34 cellular contexts compared by ENCODE assay signal in the genomic region with DNA sequence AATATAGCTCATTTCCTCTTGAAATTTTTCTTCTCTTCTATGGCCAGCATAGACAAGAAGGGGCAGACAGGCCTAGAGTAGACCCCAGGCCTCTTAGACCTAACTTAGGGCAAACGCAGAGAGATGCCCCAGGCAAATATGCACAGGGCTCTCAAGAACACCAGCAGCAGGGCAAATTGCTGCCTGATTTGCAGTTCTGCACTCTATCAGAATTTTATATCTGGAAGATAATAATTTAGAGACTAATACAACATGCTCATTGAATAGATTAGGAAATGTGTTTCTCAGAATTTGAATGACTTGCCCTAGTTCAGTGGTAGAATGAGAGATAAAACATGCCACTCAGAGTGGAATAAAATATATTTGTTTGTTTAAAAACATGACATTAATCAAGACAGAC.
"Had no signal": no experiment of that assay in that cellular context is flagged by ENCODE, and none has a peak within 500 bp of the region (broad histone marks: within the 10 kb centered on the region; RNA-seq: fewer than 3 reads in every experiment).

No MANE protein-coding gene starts in this region.

- H3K27ac Mint-ChIP-seq: activated B cell treated with CpG ODN at 0.5 μM for 24 hours; activated CD4-positive, alpha-beta memory T cell treated with anti-CD3 and anti-CD28 coated beads for 36 hours; activated CD4-positive, alpha-beta T cell treated with anti-CD3 and anti-CD28 coated beads, Interleukin-2, amount 10 ng/mL, durations not matched to agents 24 days and 14 days; activated CD8-positive, alpha-beta memory T cell treated with anti-CD3 and anti-CD28 coated beads, Interleukin-2, amount 10 ng/mL, durations not matched to agents 7 days and 5 days; activated CD8-positive, alpha-beta T cell treated with anti-CD3 and anti-CD28 coated beads, Interleukin-2, amount 10 ng/mL, durations not matched to agents 7 days and 5 days; activated naive CD4-positive, alpha-beta T cell treated with anti-CD3 and anti-CD28 coated beads, Interleukin-2, amount 10 ng/mL, durations not matched to agents 7 days and 5 days; activated naive CD4-positive, alpha-beta T cell treated with anti-CD3 and anti-CD28 coated beads, Interleukin-2, amount 50 U/mL, for 24 hours; activated naive CD8-positive, alpha-beta T cell; activated naive CD8-positive, alpha-beta T cell treated with anti-CD3 and anti-CD28 coated beads, Interleukin-2, amount 10 ng/mL, durations not matched to agents 7 days and 5 days; activated T-cell treated with anti-CD3 and anti-CD28 coated beads, Interleukin-2, amount 50 U/mL, for 24 hours; activated T-helper 2 cell treated with anti-CD3 and anti-CD28 coated beads, Interferon-gamma antibody, Interleukin-2, Interleukin-4, amounts not matched to agents 10 μg/mL and 5 μg/mL and 100 μg/mL, durations not matched to agents 14 hours and 24 hours and 36 hours; T-helper 1 cell treated with Interleukin-12 subunit alpha and Interleukin-12 subunit beta and Interleukin-4 antibody, amounts not matched to agents 30 μg/mL and 1 μg/mL, for 36 hours; T-helper 2 cell treated with Interferon-gamma antibody and Interleukin-4, amounts not matched to agents 5 μg/mL and 100 μg/mL, for 36 hours had no signal

- H3K27ac ChIP-seq: adrenal gland, body of pancreas, brain microvascular endothelial cell, breast epithelium, VCaP had no signal

- DNase-seq: activated B cell treated with CpG ODN at 0.5 μM for 24 hours; activated CD4-positive, alpha-beta memory T cell treated with anti-CD3 and anti-CD28 coated beads for 36 hours; activated CD4-positive, alpha-beta T cell treated with anti-CD3 and anti-CD28 coated beads for 4 hours; activated CD4-positive, alpha-beta T cell treated with anti-CD3 and anti-CD28 coated beads, Interleukin-2, amount 10 ng/mL, durations not matched to agents 24 days and 14 days; activated CD4-positive, alpha-beta T cell treated with anti-CD3 and anti-CD28 coated beads, Interleukin-2, amount 50 U/mL, for 1 hour; activated CD4-positive, alpha-beta T cell treated with anti-CD3 and anti-CD28 coated beads, Interleukin-2, amount 50 U/mL, for 4 hours; activated CD4-positive, CD25-positive, alpha-beta regulatory T cell treated with anti-CD3 and anti-CD28 coated beads, Interleukin-2, amount 50 U/mL, for 72 hours; activated CD8-positive, alpha-beta memory T cell treated with anti-CD3 and anti-CD28 coated beads for 24 hours; activated CD8-positive, alpha-beta memory T cell treated with anti-CD3 and anti-CD28 coated beads, Interleukin-2, amount 10 ng/mL, durations not matched to agents 7 days and 5 days; activated CD8-positive, alpha-beta memory T cell treated with anti-CD3 and anti-CD28 coated beads, Interleukin-2, amount 50 U/mL, for 48 hours; activated CD8-positive, alpha-beta T cell treated with anti-CD3 and anti-CD28 coated beads, Interleukin-2, amount 10 ng/mL, durations not matched to agents 7 days and 5 days; activated effector memory CD4-positive, alpha-beta T cell treated with Interleukin-2 at 50 U/mL for 16 hours; activated gamma-delta T cell; activated naive CD4-positive, alpha-beta T cell treated with anti-CD3 and anti-CD28 coated beads, Interleukin-2, amount 10 ng/mL, durations not matched to agents 7 days and 5 days; activated naive CD4-positive, alpha-beta T cell treated with Interleukin-2 at 50 U/mL for 16 hours; activated naive CD8-positive, alpha-beta T cell treated with anti-CD3 and anti-CD28 coated beads, Interleukin-2, amount 10 ng/mL, durations not matched to agents 7 days and 5 days; activated T-cell treated with anti-CD3 and anti-CD28 coated beads, Interleukin-2, amount 50 U/mL, for 24 hours; activated T-cell treated with anti-CD3 and anti-CD28 coated beads, Interleukin-2, amount 50 U/mL, for 48 hours; adrenal gland; amniotic stem cell; aorta; body of pancreas; brain microvascular endothelial cell; central memory CD4-positive, alpha-beta T cell; T-helper 1 cell; T-helper 2 cell; T-helper 9 cell had no signal

- H3K27me3 ChIP-seq: adrenal gland, body of pancreas, brain microvascular endothelial cell, breast epithelium had no signal

- H3K36me3 ChIP-seq: adrenal gland, brain microvascular endothelial cell, breast epithelium had no signal

- H3K4me1 ChIP-seq: adrenal gland, body of pancreas, breast epithelium had no signal

- H3K4me3 Mint-ChIP-seq: activated B cell treated with CpG ODN at 0.5 μM for 24 hours; activated CD4-positive, alpha-beta memory T cell treated with anti-CD3 and anti-CD28 coated beads for 36 hours; activated CD4-positive, alpha-beta T cell treated with anti-CD3 and anti-CD28 coated beads, Interleukin-2, amount 10 ng/mL, durations not matched to agents 24 days and 14 days; activated CD8-positive, alpha-beta memory T cell treated with anti-CD3 and anti-CD28 coated beads, Interleukin-2, amount 10 ng/mL, durations not matched to agents 7 days and 5 days; activated CD8-positive, alpha-beta T cell treated with anti-CD3 and anti-CD28 coated beads, Interleukin-2, amount 10 ng/mL, durations not matched to agents 7 days and 5 days; activated naive CD4-positive, alpha-beta T cell treated with anti-CD3 and anti-CD28 coated beads, Interleukin-2, amount 10 ng/mL, durations not matched to agents 7 days and 5 days; activated naive CD4-positive, alpha-beta T cell treated with anti-CD3 and anti-CD28 coated beads, Interleukin-2, amount 50 U/mL, for 24 hours; activated naive CD8-positive, alpha-beta T cell; activated naive CD8-positive, alpha-beta T cell treated with anti-CD3 and anti-CD28 coated beads, Interleukin-2, amount 10 ng/mL, durations not matched to agents 7 days and 5 days; activated T-cell treated with anti-CD3 and anti-CD28 coated beads, Interleukin-2, amount 50 U/mL, for 24 hours; T-helper 1 cell treated with Interleukin-12 subunit alpha and Interleukin-12 subunit beta and Interleukin-4 antibody, amounts not matched to agents 30 μg/mL and 1 μg/mL, for 36 hours; T-helper 2 cell treated with Interferon-gamma antibody and Interleukin-4, amounts not matched to agents 5 μg/mL and 100 μg/mL, for 36 hours had no signal

- H3K9me3 Mint-ChIP-seq: activated B cell treated with CpG ODN at 0.5 μM for 24 hours; activated CD4-positive, alpha-beta T cell treated with anti-CD3 and anti-CD28 coated beads, Interleukin-2, amount 10 ng/mL, durations not matched to agents 24 days and 14 days; activated naive CD4-positive, alpha-beta T cell treated with anti-CD3 and anti-CD28 coated beads, Interleukin-2, amount 10 ng/mL, durations not matched to agents 7 days and 5 days; activated naive CD4-positive, alpha-beta T cell treated with anti-CD3 and anti-CD28 coated beads, Interleukin-2, amount 50 U/mL, for 24 hours; activated T-helper 2 cell treated with anti-CD3 and anti-CD28 coated beads, Interferon-gamma antibody, Interleukin-2, Interleukin-4, amounts not matched to agents 10 μg/mL and 5 μg/mL and 100 μg/mL, durations not matched to agents 14 hours and 24 hours and 36 hours; T-helper 1 cell treated with Interleukin-12 subunit alpha and Interleukin-12 subunit beta and Interleukin-4 antibody, amounts not matched to agents 30 μg/mL and 1 μg/mL, for 36 hours; T-helper 2 cell treated with Interferon-gamma antibody and Interleukin-4, amounts not matched to agents 5 μg/mL and 100 μg/mL, for 36 hours had no signal

- H3K4me3 ChIP-seq: adrenal gland, body of pancreas, breast epithelium had no signal

- H3K4me1 Mint-ChIP-seq: activated B cell treated with CpG ODN at 0.5 μM for 24 hours; activated CD4-positive, alpha-beta T cell treated with anti-CD3 and anti-CD28 coated beads, Interleukin-2, amount 10 ng/mL, durations not matched to agents 24 days and 14 days; activated CD8-positive, alpha-beta memory T cell treated with anti-CD3 and anti-CD28 coated beads, Interleukin-2, amount 10 ng/mL, durations not matched to agents 7 days and 5 days; activated naive CD4-positive, alpha-beta T cell treated with anti-CD3 and anti-CD28 coated beads, Interleukin-2, amount 10 ng/mL, durations not matched to agents 7 days and 5 days; activated naive CD4-positive, alpha-beta T cell treated with anti-CD3 and anti-CD28 coated beads, Interleukin-2, amount 50 U/mL, for 24 hours; activated naive CD8-positive, alpha-beta T cell treated with anti-CD3 and anti-CD28 coated beads, Interleukin-2, amount 10 ng/mL, durations not matched to agents 7 days and 5 days had no signal

- H3K27me3 Mint-ChIP-seq: activated B cell treated with CpG ODN at 0.5 μM for 24 hours; activated CD4-positive, alpha-beta memory T cell treated with anti-CD3 and anti-CD28 coated beads for 36 hours; activated CD4-positive, alpha-beta T cell treated with anti-CD3 and anti-CD28 coated beads, Interleukin-2, amount 10 ng/mL, durations not matched to agents 24 days and 14 days; activated CD8-positive, alpha-beta memory T cell treated with anti-CD3 and anti-CD28 coated beads, Interleukin-2, amount 10 ng/mL, durations not matched to agents 7 days and 5 days; activated naive CD4-positive, alpha-beta T cell treated with anti-CD3 and anti-CD28 coated beads, Interleukin-2, amount 10 ng/mL, durations not matched to agents 7 days and 5 days; activated naive CD4-positive, alpha-beta T cell treated with anti-CD3 and anti-CD28 coated beads, Interleukin-2, amount 50 U/mL, for 24 hours; activated naive CD8-positive, alpha-beta T cell; activated naive CD8-positive, alpha-beta T cell treated with anti-CD3 and anti-CD28 coated beads, Interleukin-2, amount 10 ng/mL, durations not matched to agents 7 days and 5 days; activated T-cell treated with anti-CD3 and anti-CD28 coated beads, Interleukin-2, amount 50 U/mL, for 24 hours had no signal

- H3K9me3 ChIP-seq: adrenal gland, body of pancreas, breast epithelium had no signal

- H3K36me3 Mint-ChIP-seq: activated CD4-positive, alpha-beta memory T cell treated with anti-CD3 and anti-CD28 coated beads for 36 hours; activated CD8-positive, alpha-beta memory T cell treated with anti-CD3 and anti-CD28 coated beads, Interleukin-2, amount 10 ng/mL, durations not matched to agents 7 days and 5 days; activated naive CD4-positive, alpha-beta T cell treated with anti-CD3 and anti-CD28 coated beads, Interleukin-2, amount 10 ng/mL, durations not matched to agents 7 days and 5 days; activated naive CD4-positive, alpha-beta T cell treated with anti-CD3 and anti-CD28 coated beads, Interleukin-2, amount 50 U/mL, for 24 hours; activated naive CD8-positive, alpha-beta T cell; activated naive CD8-positive, alpha-beta T cell treated with anti-CD3 and anti-CD28 coated beads, Interleukin-2, amount 10 ng/mL, durations not matched to agents 7 days and 5 days had no signal
